ENCODE assay signal across 9 cellular contexts in the genomic region with DNA sequence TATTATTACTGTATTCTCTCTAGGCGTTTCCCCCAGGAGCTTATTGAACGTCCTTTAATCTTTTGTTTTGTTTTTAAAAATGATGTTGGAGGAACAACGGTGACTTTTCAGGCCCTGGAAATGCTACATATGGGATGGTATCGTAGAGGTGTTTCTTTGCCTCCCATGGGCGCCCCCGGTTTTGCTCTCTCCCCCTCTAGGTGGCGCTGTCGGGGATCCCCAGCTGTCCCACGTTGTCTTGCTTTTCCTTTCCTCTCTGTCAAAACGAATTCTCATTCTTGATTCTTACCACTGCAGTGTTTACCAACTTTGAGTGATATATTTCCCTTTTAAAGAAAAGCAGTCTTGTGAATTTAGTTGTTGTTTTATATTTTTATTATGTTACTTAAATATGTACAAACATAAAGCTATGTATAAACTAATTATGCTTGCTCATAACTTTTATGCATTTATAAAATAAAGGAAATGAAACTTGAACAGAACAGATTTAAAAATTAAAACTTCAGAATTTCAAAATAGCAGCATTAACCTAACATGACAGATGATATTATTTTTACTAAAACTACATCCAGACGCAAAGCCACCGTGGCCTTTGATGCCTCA.
DNase-seq lines count a peak whose midpoint lies in the region; ATAC-seq, FAIRE-seq and TF ChIP-seq lines count a peak whose summit lies in the region.
"Had no signal": no experiment of that assay in that cellular context is flagged by ENCODE, and none has a peak within 500 bp of the region (broad histone marks: within the 10 kb centered on the region; RNA-seq: fewer than 3 reads in every experiment).

No MANE protein-coding gene starts in this region.

- no peak overlapping the region for H3K4me3 ChIP-seq in astrocyte (ENCODE audit: insufficient read depth, low read depth, low read length)
- no peak overlapping the region for H3K4me3 ChIP-seq in neural progenitor cell

- TF ChIP-seq CTCF in astrocyte (IDR thresholded peaks at IDR 0.05; ENCODE audit: insufficient read depth, low read depth, low read length) (peak; percentile 20), neural progenitor cell (IDR thresholded peaks at IDR 0.05) (peak; percentile 83)

- no peak overlapping the region for H3K4me3 Mint-ChIP-seq in astrocyte (ENCODE audit: unreplicated experiment)
- no peak overlapping the region for H3K4me3 Mint-ChIP-seq in neural progenitor cell
- H3K4me3 Mint-ChIP-seq: naive B cell had no signal

- no peaks in the 10 kb centered on the region for H4K20me1 ChIP-seq in astrocyte (ENCODE audit: insufficient read depth, low read length)
- no peaks in the 10 kb centered on the region for H4K20me1 ChIP-seq in neural progenitor cell (ENCODE audit: low read depth)

- ATAC-seq in HG02571 (IDR thresholded peaks at IDR 0.05; ENCODE audit: unreplicated experiment) = no peak

- H3F3A ChIP-seq in neural progenitor cell (ENCODE audit: low read depth) = no peaks in the 10 kb centered on the region

- H3K27ac Mint-ChIP-seq in astrocyte (ENCODE audit: unreplicated experiment) (no peak overlapping the region), neural progenitor cell (no peak overlapping the region)

- H3K9me3 ChIP-seq in astrocyte (ENCODE audit: insufficient read depth, low read depth, low read length) = no peaks in the 10 kb centered on the region
- H3K9me3 ChIP-seq in neural progenitor cell (ENCODE audit: low read depth) = no peaks in the 10 kb centered on the region

- peak; percentile 12 for DNase-seq in NK-92 treated with Interleukin-12 subunit alpha and Interleukin-12 subunit beta, amount 100 ng/mL, for 24 hours (lab: John Stamatoyannopoulos, UW)
- no peak for DNase-seq in NK-92 (lab: John Stamatoyannopoulos, UW; ENCODE audit: unreplicated experiment)
- DNase-seq in NOMO-1 treated with DMSO at 0.1 percent for 48 hours (lab: John Stamatoyannopoulos, UW; ENCODE audit: unreplicated experiment) = peak; percentile 31
- DNase-seq in astrocyte (ENCODE audit: low read depth) = no peak
- peak; percentile 45 for DNase-seq in neural progenitor cell (ENCODE audit: low spot score)
- DNase-seq in dedifferentiated amniotic fluid mesenchymal stem cell (ENCODE audit: extremely low spot score) = no peak
- DNase-seq in NCI-H2227 (lab: John Stamatoyannopoulos, UW; ENCODE audit: unreplicated experiment) = no peak
- DNase-seq: naive B cell had no signal

- no peaks in the 10 kb centered on the region for H3K27me3 ChIP-seq in astrocyte (ENCODE audit: insufficient read depth, low read length)
- no peaks in the 10 kb centered on the region for H3K27me3 ChIP-seq in neural progenitor cell

- H2AFZ ChIP-seq in astrocyte (ENCODE audit: low read depth, low read length) (no peak overlapping the region), neural progenitor cell (replicated peaks) (no peak overlapping the region)

- H3K9me3 Mint-ChIP-seq in astrocyte (ENCODE audit: unreplicated experiment) (no peaks in the 10 kb centered on the region), neural progenitor cell (no peaks in the 10 kb centered on the region)

- H3K36me3 Mint-ChIP-seq in astrocyte (ENCODE audit: low read depth, unreplicated experiment) (no peaks in the 10 kb centered on the region), neural progenitor cell (no peaks in the 10 kb centered on the region)
- H3K36me3 Mint-ChIP-seq: naive B cell had no signal

- no peak overlapping the region for H3K27ac ChIP-seq in astrocyte (ENCODE audit: low read depth, low read length)
- H3K27ac ChIP-seq in neural progenitor cell = no peak overlapping the region

- H3K27me3 Mint-ChIP-seq in astrocyte (ENCODE audit: low read depth, unreplicated experiment) (peaks cover 9% of the 10 kb centered on the region), neural progenitor cell (ENCODE audit: insufficient read depth, low read depth) (no peaks in the 10 kb centered on the region)

- H3K9ac ChIP-seq in astrocyte (ENCODE audit: low read length) (no peak overlapping the region), neural progenitor cell (no peak overlapping the region)

- H3K4me1 ChIP-seq in astrocyte (ENCODE audit: insufficient read depth, low read length) (no peaks in the 10 kb centered on the region), neural progenitor cell (no peaks in the 10 kb centered on the region)

- H3K4me1 Mint-ChIP-seq in astrocyte (ENCODE audit: low read depth, unreplicated experiment) (no peaks in the 10 kb centered on the region), neural progenitor cell (no peaks in the 10 kb centered on the region)

- FAIRE-seq in astrocyte (lab: Jason Lieb, UNC) = no peak

- H3K36me3 ChIP-seq in astrocyte (ENCODE audit: insufficient read depth, low read length) (no peaks in the 10 kb centered on the region), neural progenitor cell (no peaks in the 10 kb centered on the region)

- H3K79me2 ChIP-seq in astrocyte (ENCODE audit: insufficient read depth, low read length) = no peaks in the 10 kb centered on the region
- H3K79me2 ChIP-seq in neural progenitor cell (ENCODE audit: low read depth) = no peaks in the 10 kb centered on the region

- H3K4me2 ChIP-seq in astrocyte (ENCODE audit: low read length) (no peak overlapping the region), neural progenitor cell (no peak overlapping the region)

Comparison
In these comparisons a context has a peak if more than half of its experiments do, and no peak if none do; other contexts are left out.
1. DNase-seq: peak in NK-92 treated with Interleukin-12 subunit alpha and Interleukin-12 subunit beta, amount 100 ng/mL, for 24 hours (single experiment), NOMO-1 treated with DMSO at 0.1 percent for 48 hours (single experiment) and neural progenitor cell (single experiment); none in NK-92 (single experiment), astrocyte (single experiment), dedifferentiated amniotic fluid mesenchymal stem cell (single experiment) and NCI-H2227 (single experiment).